ENCODE assay signal across 25 cellular contexts in genomic region chr6:131049515-131050081, GRCh38. TPM values are rescaled to one million over a fixed set of nuclear protein-coding genes. Genes with fewer than 3 reads are reported as not detected.
DNase-seq lines count a peak whose midpoint lies in the region; ATAC-seq, FAIRE-seq and TF ChIP-seq lines count a peak whose summit lies in the region.
"Had no signal": no experiment of that assay in that cellular context is flagged by ENCODE, and none has a peak within 500 bp of the region (broad histone marks: within the 10 kb centered on the region; RNA-seq: fewer than 3 reads in every experiment).

No MANE protein-coding gene starts in this region.

- POLR2A ChIA-PET in IMR-90 (lab: Charles Lee; ENCODE audit: unreplicated experiment) = interaction anchor here (0.6 kb wide), 1 partner anchor 209 kb away, joined by 4 read pairs; no protein-coding TSS in a partner anchor
- POLR2A ChIA-PET in GM12878 (lab: Charles Lee) = interaction anchor here (1.0 kb wide), 1 partner anchor 9 kb away, joined by 3 read pairs; no protein-coding TSS in a partner anchor

- H3K4me3 ChIP-seq in IMR-90 (ENCODE audit: insufficient read depth, low read depth, low read length) (no peak overlapping the region), GM12878 (no peak overlapping the region)
- H3K4me3 ChIP-seq: GM23338, HAP-1, Peyer's patch, SJCRH30 had no signal

- TF ChIP-seq POLR2A in IMR-90 (IDR thresholded peaks at IDR 0.05; ENCODE audit: low read depth, low read length) (no peak), GM12878 (IDR thresholded peaks at IDR 0.05; ENCODE audit: low read depth, low read length) (no peak), H54 (IDR thresholded peaks at IDR 0.05; ENCODE audit: low read depth, low read length) (no peak)

- no peak for DNase-seq in Right ventricle myocardium inferior (ENCODE audit: missing footprints)
- no peak for DNase-seq in cardiac septum (ENCODE audit: low spot score)
- DNase-seq in IMR-90 = no peak
- DNase-seq in GM12878 (ENCODE audit: low read depth, low spot score) = no peak
- DNase-seq in sciatic nerve (ENCODE audit: low spot score) = no peak
- DNase-seq in NOMO-1 treated with dmso at 0.1 percent for 144 hours (lab: John Stamatoyannopoulos, UW; ENCODE audit: unreplicated experiment) = no peak
- DNase-seq in H54 (ENCODE audit: insufficient read length, low spot score) = no peak
- DNase-seq: CD8-positive, alpha-beta memory T cell; DMS153; DND-41; Karpas-422; NCI-H1092; NCI-H1417 treated with DMSO at 0.1 percent for 48 hours; NCI-H1694 treated with DMSO at 0.1 percent for 48 hours; NCI-H2081; NCI-H2171; NCI-H510A; NCI-H69; Peyer's patch; SJCRH30 had no signal

- H3K9me1 ChIP-seq in IMR-90 (ENCODE audit: insufficient read depth, low read length) = no peaks in the 10 kb centered on the region; the same call in 1 of the 2 replicates

- H4K8ac ChIP-seq in IMR-90 (ENCODE audit: low read depth in 2 of 2, low read length in 2 of 2) = no peak overlapping the region

- FAIRE-seq in GM12878 (lab: Jason Lieb, UNC) (no peak), H54 (lab: Jason Lieb, UNC) (no peak)

- no peak overlapping the region for H2BK120ac ChIP-seq in IMR-90 (ENCODE audit: low read depth, low read length)

- peaks cover 24% of the 10 kb centered on the region; the same call in 1 of the 2 replicates for H4K20me1 ChIP-seq in IMR-90 (ENCODE audit: insufficient read depth, low read length)
- no peaks in the 10 kb centered on the region for H4K20me1 ChIP-seq in GM12878 (ENCODE audit: control insufficient read depth, insufficient read depth)

- no peak overlapping the region for H4K5ac ChIP-seq in IMR-90 (ENCODE audit: low read depth, low read length)

- H2AFZ ChIP-seq in IMR-90 (replicated peaks; ENCODE audit: low read length, poor library complexity) = no peak overlapping the region
- no peak overlapping the region for H2AFZ ChIP-seq in GM12878 (ENCODE audit: control insufficient read depth, low read depth, low read length)
- H2AFZ ChIP-seq: GM23338 had no signal

- H3K14ac ChIP-seq in IMR-90 (replicated peaks; ENCODE audit: low read depth, low read length) = no peak overlapping the region

- RAD21 ChIA-PET in GM12878 (lab: Charles Lee; ENCODE audit: unreplicated experiment) = interaction anchor here (1.1 kb wide), 1 partner anchor 67 kb away, joined by 3 read pairs; no protein-coding TSS in a partner anchor

- no peak overlapping the region for H3K23ac ChIP-seq in IMR-90 (ENCODE audit: low read depth, low read length)

- H3K27ac ChIP-seq in IMR-90 (ENCODE audit: insufficient read depth, low read length) = no peak overlapping the region
- H3K27ac ChIP-seq in GM12878 (ENCODE audit: control insufficient read depth, insufficient read depth) = no peak overlapping the region
- H3K27ac ChIP-seq: 22Rv1, C4-2B, Peyer's patch, SJCRH30 had no signal

- H2BK15ac ChIP-seq in IMR-90 (ENCODE audit: low read depth, low read length) = no peak overlapping the region

- H4K91ac ChIP-seq in IMR-90 (ENCODE audit: insufficient read depth, low read depth, low read length) = no peak overlapping the region

- no CpG with 5 or more reads among the region's 6 CpGs for WGBS in IMR-90 (ENCODE audit: extremely low coverage in 2 of 2, insufficient read length in 1 of 2), 2 experiments
- WGBS in GM12878 (ENCODE audit: insufficient coverage, insufficient replicate concordance, low lambda C conversion rate, missing lambda C conversion rate) = 92% methylated on average over 6 of the region's 6 CpGs

- H3K79me1 ChIP-seq in IMR-90 (ENCODE audit: low read depth in 1 of 2, low read length in 2 of 2) = peaks cover 37 to 66% of the 10 kb centered on the region in 2 experiments

- CTCF ChIA-PET in IMR-90 (lab: Yijun Ruan, JAX) (interaction anchor here (0.6 kb wide), 1 partner anchor 26 kb away, joined by 4 read pairs; no protein-coding TSS in a partner anchor), GM12878 (lab: Yijun Ruan, JAX) (interaction anchor here (0.8 to 1.7 kb wide), 4 partner anchors 12 to 164 kb away, joined by 3 to 4 read pairs (median 3); no protein-coding TSS in a partner anchor)

- H2BK5ac ChIP-seq in IMR-90 (ENCODE audit: low read depth, low read length, poor library complexity, severe bottlenecking) = no peak overlapping the region

- H3K4me2 ChIP-seq in IMR-90 (ENCODE audit: low read depth, low read length) (no peak overlapping the region), GM12878 (ENCODE audit: control insufficient read depth, insufficient read depth) (no peak overlapping the region)
- H3K4me2 ChIP-seq: GM23338 had no signal

- H3K79me2 ChIP-seq in GM12878 (ENCODE audit: control insufficient read depth, insufficient read depth, low read length) = peaks cover 4% of the 10 kb centered on the region

- H3K4me1 ChIP-seq in IMR-90 (ENCODE audit: control insufficient read depth, insufficient read depth, low read length) = no peaks in the 10 kb centered on the region; the same call in 1 of the 2 replicates
- H3K4me1 ChIP-seq in GM12878 (ENCODE audit: control insufficient read depth, insufficient read depth, low read length) = no peaks in the 10 kb centered on the region
- H3K4me1 ChIP-seq: HAP-1, Peyer's patch, SJCRH30 had no signal

- SMC1A ChIA-PET in GM12878 (lab: Charles Lee; ENCODE audit: uncharacterized antibody, unreplicated experiment) = interaction anchor here (1.2 to 1.7 kb wide), 2 partner anchors 12 kb away, joined by 5 to 6 read pairs; no protein-coding TSS in a partner anchor

- dilution Hi-C loops in IMR-90 (cut with HindIII; ENCODE audit: low sequenced_read_pairs, unreplicated experiment) = no loop called here

- 0 out of 2 replicates have a peak overlapping the region, but pooled peaks have one; percentile 29 for H3K4ac ChIP-seq in IMR-90 (ENCODE audit: low read depth, low read length)

- TF ChIP-seq CTCF in IMR-90 (conservative IDR thresholded peaks at IDR 0.05; ENCODE audit: low read depth, low read length) = no peak
- no peak for TF ChIP-seq CTCF in GM12878 (IDR thresholded peaks at IDR 0.05 in 2 of 3, conservative IDR thresholded peaks at IDR 0.05 in 1 of 3; ENCODE audit: control insufficient read depth in 2 of 3, extremely low read depth in 1 of 3, insufficient read depth in 1 of 3, low read depth in 3 of 3, low read length in 3 of 3)

- no peak overlapping the region for H2AK5ac ChIP-seq in IMR-90 (ENCODE audit: low read depth, low read length)

- in situ Hi-C loops in IMR-90 (cut with MboI; ENCODE audit: low sequenced_read_pairs) (no loop called here), GM12878 (cut with MboI) (no loop called here)

- H3K56ac ChIP-seq in IMR-90 (ENCODE audit: extremely low read depth, insufficient read depth, low read length) = no peak overlapping the region

- no peak for TF ChIP-seq EP300 in GM12878 (IDR thresholded peaks at IDR 0.05; ENCODE audit: borderline replicate concordance in 1 of 2, control insufficient read depth in 1 of 2, low read depth in 2 of 2, low read length in 2 of 2)

- H3K9ac ChIP-seq in IMR-90 (ENCODE audit: low read depth, low read length) (no peak overlapping the region), GM12878 (ENCODE audit: control insufficient read depth, insufficient read depth, low read length) (no peak overlapping the region)

- TF ChIP-seq RAD21 in IMR-90 (IDR thresholded peaks at IDR 0.05; ENCODE audit: low read length) = no peak
- TF ChIP-seq RAD21 in GM12878 (IDR thresholded peaks at IDR 0.05; ENCODE audit: insufficient read depth, low read depth, low read length) = no peak

- ATAC-seq in Right ventricle myocardium inferior = peak; percentile 48
- no peak for ATAC-seq in IMR-90 (ENCODE audit: low read depth)
- ATAC-seq in GM12878 = no peak
- peak; percentile 67 for ATAC-seq in sciatic nerve
- ATAC-seq in GM21619 (IDR thresholded peaks at IDR 0.05; ENCODE audit: unreplicated experiment) = no peak
- ATAC-seq: GM23338 had no signal

- H3K18ac ChIP-seq in IMR-90 (ENCODE audit: low read depth, low read length) = no peak overlapping the region

- H3K27me3 ChIP-seq in IMR-90 (ENCODE audit: control insufficient read depth, insufficient read depth, low read length) (no peaks in the 10 kb centered on the region), GM12878 (replicated peaks in 1 of 2; ENCODE audit: control insufficient read depth in 2 of 2, insufficient read depth in 2 of 2, low read length in 1 of 2) (no peaks in the 10 kb centered on the region)
- H3K27me3 ChIP-seq: Peyer's patch, SJCRH30 had no signal

- H2BK20ac ChIP-seq in IMR-90 (ENCODE audit: low read depth, low read length) = no peak overlapping the region

- H3K36me3 ChIP-seq in IMR-90 (ENCODE audit: control insufficient read depth, insufficient read depth, low read length) (peaks cover 9% of the 10 kb centered on the region), GM12878 (ENCODE audit: control insufficient read depth in 2 of 2, insufficient read depth in 2 of 2, low read length in 1 of 2) (no peaks in the 10 kb centered on the region)
- H3K36me3 ChIP-seq: HAP-1, Peyer's patch had no signal

- intact Hi-C loops in Right ventricle myocardium inferior (cut with DNase I) = no loop called here
- intact Hi-C loops in cardiac septum (cut with DNase I) = no loop called here
- intact Hi-C loops in IMR-90 (cut with micrococcal nuclease) = no loop called here
- intact Hi-C loops in GM12878 (cut with micrococcal nuclease; ENCODE audit: unreplicated experiment) = no loop called here
- intact Hi-C loops in sciatic nerve (cut with DNase I) = no loop called here

- H3K9me3 ChIP-seq in IMR-90 (ENCODE audit: control insufficient read depth, insufficient read depth, low read length) (peaks cover 13% of the 10 kb centered on the region), GM12878 (replicated peaks; ENCODE audit: control insufficient read depth, insufficient read depth, low read length) (peaks cover 13% of the 10 kb centered on the region)
- H3K9me3 ChIP-seq: HAP-1 had no signal

- no TSS peak for BruUV-seq in IMR-90 (replicated peaks; lab: Mats Ljungman, UMichigan)
- TSS peak; percentile 3 for BruUV-seq in GM12878 (replicated peaks; lab: Mats Ljungman, UMichigan)

- H2AK9ac ChIP-seq in IMR-90 (replicated peaks; ENCODE audit: low read depth, low read length, poor library complexity) = no peak overlapping the region

RNA-seq across cellular contexts. Expression of gene EPB41L2, which starts 13.4 kb away (rescaled TPM):
- 97.2 TPM for total RNA-seq in Right ventricle myocardium inferior
- 54.1 TPM for total RNA-seq in cardiac septum
- total RNA-seq in IMR-90 (2012; rRNA removed) = 85.7 and 89.2 TPM in 2 replicates
- polyA plus RNA-seq in IMR-90 (2012; rRNA removed) = 81.5 and 99.8 TPM in 2 replicates
- 21.4 and 45.0 TPM in 2 replicates for polyA plus RNA-seq in IMR-90 (2012; cell fraction: cytosol; rRNA removed)
- 75.6 and 386 TPM in 2 replicates for polyA plus RNA-seq in IMR-90 (2012; cell fraction: nucleus; rRNA removed; ENCODE audit: low replicate concordance)
- 200 and 217 TPM in 2 replicates for total RNA-seq in GM12878 (2013; cell fraction: nucleolus; rRNA removed)
- 16.9 and 17.8 TPM in 2 replicates for total RNA-seq in GM12878 (2014; rRNA removed)
- 18.3 and 18.9 TPM in 2 replicates for total RNA-seq in GM12878 (2014; rRNA removed; fragmentation: Illumina TruSeq; extraction: Trizol)
- total RNA-seq in GM12878 (2021) = 24.6 and 35.9 TPM in 2 replicates
- 13.8 TPM for polyA plus RNA-seq in GM12878 (2011; ENCODE audit: low read depth)
- 41.6 and 53.5 TPM in 2 replicates for polyA plus RNA-seq in GM12878 (2011; rRNA removed)
- 33.8 and 46.2 TPM in 2 replicates for polyA plus RNA-seq in GM12878 (2011; cell fraction: cytosol; rRNA removed)
- polyA plus RNA-seq in GM12878 (2011; cell fraction: nucleus; rRNA removed) = 49.6 and 64.8 TPM in 2 replicates
- 18.9 and 22.3 TPM in 2 replicates for polyA plus RNA-seq in GM12878 (2012)
- 33.6 and 37.7 TPM in 2 replicates for polyA plus RNA-seq in GM12878 (2014; fragmentation: Illumina TruSeq; extraction: Trizol)
- 10 to 100 TPM in 1 of 2 experiments, 1 to 10 TPM in 1; 7.4 to 10.3 TPM for polyA plus RNA-seq in GM12878 (2014; fragmentation: Nextera tagmentation; extraction: Ambion mirVana)
- 19.1 and 19.5 TPM in 2 replicates for polyA plus RNA-seq in GM12878 (2014; rRNA removed)
- 10 to 100 TPM; 18.8 to 21.2 TPM for polyA plus RNA-seq in GM12878 (2016; fragmentation: Nextera tagmentation; extraction: Ambion mirVana)
- polyA minus RNA-seq in GM12878 (2011; rRNA and poly(A)+ RNA removed) = 77.2 and 83.8 TPM in 2 replicates
- 22.1 and 31.7 TPM in 2 replicates for polyA minus RNA-seq in GM12878 (2011; cell fraction: cytosol; rRNA and poly(A)+ RNA removed)
- polyA minus RNA-seq in GM12878 (2011; cell fraction: nucleus; rRNA and poly(A)+ RNA removed) = 48.2 and 75.6 TPM in 2 replicates
- total RNA-seq in sciatic nerve = 889 TPM

Comparison
In these comparisons a context has a peak if more than half of its experiments do, and no peak if none do; other contexts are left out.
1. ATAC-seq: peak in Right ventricle myocardium inferior (single experiment) and sciatic nerve (single experiment); none in IMR-90 (single experiment), GM12878 (single experiment) and GM21619 (single experiment).